Comparison of ENCODE assay signal across 22 cellular contexts in the genomic region with DNA sequence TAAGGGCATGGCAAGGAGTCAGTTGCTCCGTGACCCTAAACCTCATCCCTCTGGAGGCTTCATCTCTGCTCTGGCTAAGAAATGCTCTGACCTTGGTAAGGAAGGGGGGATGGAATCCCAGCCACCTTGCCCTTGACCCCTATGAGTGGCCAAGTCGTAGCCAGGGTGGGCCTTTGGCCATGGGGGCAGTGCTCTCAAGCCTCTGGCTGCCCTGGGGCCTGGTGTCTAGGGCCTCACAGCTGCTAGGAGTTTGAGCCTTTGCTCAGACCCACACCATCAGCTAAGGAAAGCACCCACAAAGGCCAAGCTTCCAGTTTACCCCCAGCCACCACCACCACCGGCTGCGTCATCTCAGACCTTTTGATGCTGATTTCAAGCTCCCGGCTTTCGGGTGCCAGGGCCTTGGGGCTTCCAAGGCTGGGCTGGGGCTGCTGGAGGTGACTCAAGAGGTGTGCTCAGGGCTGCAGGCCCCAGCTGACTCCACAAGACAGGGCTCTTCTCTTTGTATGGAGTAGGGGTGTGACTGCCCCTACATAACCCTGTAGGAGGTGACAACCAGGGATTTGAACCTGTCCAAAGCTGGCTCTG. TPM values are rescaled to one million over a fixed set of nuclear protein-coding genes. Genes with fewer than 3 reads are reported as not detected.
DNase-seq lines count a peak whose midpoint lies in the region; ATAC-seq and TF ChIP-seq lines count a peak whose summit lies in the region.
"Had no signal": no experiment of that assay in that cellular context is flagged by ENCODE, and none has a peak within 500 bp of the region (broad histone marks: within the 10 kb centered on the region; RNA-seq: fewer than 3 reads in every experiment).

No MANE protein-coding gene starts in this region.

- DNase-seq in activated T-cell treated with anti-CD3 and anti-CD28 coated beads, Interleukin-2, amount 50 U/mL, for 48 hours: peak; percentile 60 to 61
- DNase-seq in activated T-cell treated with anti-CD3 and anti-CD28 coated beads, Interleukin-2, amount 50 U/mL, for 1 hour: no peak
- DNase-seq in Peyer's patch: no peak
- no peak for DNase-seq in coronary artery (ENCODE audit: low spot score)
- peak; percentile 55 for DNase-seq in stimulated activated naive CD8-positive, alpha-beta T cell treated with anti-CD3 and anti-CD28 coated beads, Interleukin-15, Interleukin-2, amounts not matched to agents 100 U/mL and 50 U/mL, for 24 hours
- no peak for DNase-seq in body of pancreas
- no peak for DNase-seq in foreskin keratinocyte
- DNase-seq: foreskin melanocyte; naive thymus-derived CD4-positive, alpha-beta T cell; NCI-H1417 treated with DMSO at 0.1 percent for 48 hours; NCI-H2227 treated with DMSO at 0.1 percent for 48 hours; NK-92 treated with Interleukin-12 subunit alpha and Interleukin-12 subunit beta, amount 100 ng/mL, for 24 hours; SHP77; T1000; upper lobe of left lung had no signal

- H3K4me3 ChIP-seq in Peyer's patch: no peak overlapping the region
- H3K4me3 ChIP-seq in coronary artery: no peak overlapping the region
- H3K4me3 ChIP-seq in body of pancreas: no peak overlapping the region
- H3K4me3 ChIP-seq: lung, upper lobe of left lung had no signal

- no peaks in the 10 kb centered on the region for H3K36me3 ChIP-seq in Peyer's patch
- no peaks in the 10 kb centered on the region for H3K36me3 ChIP-seq in body of pancreas (replicated peaks in 1 of 2; ENCODE audit: insufficient read depth in 1 of 2, low read depth in 2 of 2)
- H3K36me3 ChIP-seq: upper lobe of left lung had no signal

- H3K27me3 ChIP-seq in Peyer's patch (no peaks in the 10 kb centered on the region), body of pancreas (no peaks in the 10 kb centered on the region), foreskin keratinocyte (peaks cover 28% of the 10 kb centered on the region)
- H3K27me3 ChIP-seq: upper lobe of left lung had no signal

- H3K4me1 ChIP-seq in Peyer's patch (peaks cover 0 to 26% (median 16%) of the 10 kb centered on the region in 4 donors), body of pancreas (no peaks in the 10 kb centered on the region), foreskin keratinocyte (no peaks in the 10 kb centered on the region)

- peak; percentile 19 for ATAC-seq in stimulated activated naive CD8-positive, alpha-beta T cell treated with anti-CD3 and anti-CD28 coated beads, Interleukin-15, Interleukin-2, amounts not matched to agents 100 U/mL and 50 U/mL, for 24 hours
- ATAC-seq in body of pancreas (no peak), foreskin keratinocyte (no peak), GM21619 (IDR thresholded peaks at IDR 0.05; ENCODE audit: unreplicated experiment) (no peak)
- ATAC-seq: naive thymus-derived CD4-positive, alpha-beta T cell had no signal

- H3K27ac ChIP-seq in Peyer's patch (peak overlapping the region; percentile 47 to 82 (median 66)), coronary artery (peak overlapping the region; percentile 65 to 92), body of pancreas (no peak overlapping the region), foreskin keratinocyte (no peak overlapping the region)
- H3K27ac ChIP-seq: upper lobe of left lung had no signal

- TF ChIP-seq POLR2A in Peyer's patch (IDR thresholded peaks at IDR 0.05): no peak
- TF ChIP-seq POLR2A in body of pancreas (IDR thresholded peaks at IDR 0.05): no peak

- intact Hi-C loops in body of pancreas (cut with DNase I): no loop called here

- TF ChIP-seq CTCF in Peyer's patch (IDR thresholded peaks at IDR 0.05) (no peak), coronary artery (IDR thresholded peaks at IDR 0.05) (no peak), body of pancreas (IDR thresholded peaks at IDR 0.05) (no peak), foreskin keratinocyte (conservative IDR thresholded peaks at IDR 0.05) (no peak)

- H3K9me3 ChIP-seq in Peyer's patch (peaks cover 0 to 9% (median 0%) of the 10 kb centered on the region in 4 donors), body of pancreas (no peaks in the 10 kb centered on the region)
- H3K9me3 ChIP-seq: upper lobe of left lung had no signal

- 78 to 83% methylated on average over 6 of the region's 6 CpGs for WGBS in body of pancreas, 2 donors

RNA-seq across cellular contexts. Expression of a gene that starts 3.7 kb away (rescaled TPM):
- total RNA-seq in Peyer's patch (10 to 100 TPM in 1 of 4 donors, 1 to 10 TPM in 3; 3.2 to 32.2 (median 5.4) TPM), body of pancreas (1 to 10 TPM in 1 of 2 donors, under 1 TPM in 1; 0.33 to 7.0 TPM), foreskin keratinocyte (not detected in 2 replicates)
- 0.03 TPM in 1 of 2 replicates, not detected in the other for polyA plus RNA-seq in foreskin keratinocyte
- total RNA-seq: H4, HT1080 had no signal
- polyA plus RNA-seq: naive thymus-derived CD4-positive, alpha-beta T cell had no signal

RNA-seq across cellular contexts. Expression of a gene that starts 24.4 kb away (rescaled TPM):
- not detected for total RNA-seq in Peyer's patch
- total RNA-seq in body of pancreas: not detected
- total RNA-seq in foreskin keratinocyte: not detected in 2 replicates
- not detected in 2 replicates for polyA plus RNA-seq in foreskin keratinocyte
- total RNA-seq: cerebellum; G401; H4; HT1080; lung; naive thymus-derived CD4-positive, alpha-beta T cell; upper lobe of left lung had no signal
- polyA plus RNA-seq: adipose tissue; lung; naive thymus-derived CD4-positive, alpha-beta T cell had no signal

RNA-seq across cellular contexts. Expression of a gene that starts 45.6 kb away (rescaled TPM):
- not detected for total RNA-seq in Peyer's patch
- total RNA-seq in body of pancreas: not detected
- not detected in 2 replicates for total RNA-seq in foreskin keratinocyte
- polyA plus RNA-seq in foreskin keratinocyte: not detected in 2 replicates
- total RNA-seq: G401; H4; HT1080; naive thymus-derived CD4-positive, alpha-beta T cell had no signal
- polyA plus RNA-seq: adipose tissue; naive thymus-derived CD4-positive, alpha-beta T cell had no signal

RNA-seq across cellular contexts. Expression of a gene that starts 53.4 kb away (rescaled TPM):
- total RNA-seq in Peyer's patch: 1 to 10 TPM in 3 of 4 donors, not detected in 1; 3.4 to 4.9 (median 3.6) TPM
- total RNA-seq in body of pancreas: 1 to 10 TPM in 1 of 2 donors, under 1 TPM in 1; 0.33 to 1.8 TPM
- total RNA-seq in foreskin keratinocyte: 3.0 and 3.6 TPM in 2 replicates
- polyA plus RNA-seq in foreskin keratinocyte: 1.8 and 1.9 TPM in 2 replicates

Comparison
In these comparisons a context has a peak if more than half of its experiments do, and no peak if none do; other contexts are left out.
1. DNase-seq: peak in activated T-cell treated with anti-CD3 and anti-CD28 coated beads, Interleukin-2, amount 50 U/mL, for 48 hours (2 of 2) and stimulated activated naive CD8-positive, alpha-beta T cell treated with anti-CD3 and anti-CD28 coated beads, Interleukin-15, Interleukin-2, amounts not matched to agents 100 U/mL and 50 U/mL, for 24 hours (single experiment); none in activated T-cell treated with anti-CD3 and anti-CD28 coated beads, Interleukin-2, amount 50 U/mL, for 1 hour (single experiment), Peyer's patch (0 of 3), coronary artery (single experiment), body of pancreas (0 of 4) and foreskin keratinocyte (0 of 2).
2. H3K27ac ChIP-seq: peak in Peyer's patch (4 of 4) and coronary artery (2 of 2); none in body of pancreas (0 of 4) and foreskin keratinocyte (single experiment).